Comparison of ENCODE assay signal across 8 cellular contexts in genomic region chr7:55774327-55775050, GRCh38.
DNase-seq lines count a peak whose midpoint lies in the region; ATAC-seq, FAIRE-seq and TF ChIP-seq lines count a peak whose summit lies in the region.

No MANE protein-coding gene starts in this region.

- DNase-seq in NCI-H510A (lab: John Stamatoyannopoulos, UW) = peak; percentile 74
- peak; percentile 48 for DNase-seq in ecto neural progenitor cell (ENCODE audit: low spot score)
- DNase-seq in pancreas = peak in 4 of 6 donors; percentile 23 to 53 (median 30)
- DNase-seq in left ventricle myocardium superior = no peak
- no peak for DNase-seq in NCI-H2227 (lab: John Stamatoyannopoulos, UW; ENCODE audit: unreplicated experiment)

- intact Hi-C loops in pancreas (cut with DNase I) = no loop called here
- intact Hi-C loops in left ventricle myocardium superior (cut with micrococcal nuclease) = no loop called here

- H3K27me3 ChIP-seq in pancreas = no peaks in the 10 kb centered on the region

- H3K4me3 ChIP-seq in HEK293 (ENCODE audit: low read depth, low read length) = no peak overlapping the region
- H3K4me3 ChIP-seq in pancreas = no peak overlapping the region

- FAIRE-seq in pancreas (lab: Jason Lieb, UNC) = no peak

- ATAC-seq in pancreas = peak; percentile 87 to 98 (median 96)
- ATAC-seq in left ventricle myocardium superior = no peak
- ATAC-seq in GM21447 (IDR thresholded peaks at IDR 0.05; ENCODE audit: unreplicated experiment) = no peak
- ATAC-seq in GM19035 (IDR thresholded peaks at IDR 0.05; ENCODE audit: unreplicated experiment) = no peak

- no peak for TF ChIP-seq CTCF in HEK293 (tag by site-specific recombination; IDR thresholded peaks at IDR 0.05)
- no peak for TF ChIP-seq CTCF in pancreas (IDR thresholded peaks at IDR 0.05)

- WGBS in pancreas, 2 donors = 16 to 27% methylated on average over 14 of the region's 14 CpGs

- POLR2A ChIA-PET in HEK293 (lab: Yijun Ruan, JAX) = no interaction called here

- H3K27ac ChIP-seq in HEK293 (ENCODE audit: extremely low read depth, low read depth, low read length) (no peak overlapping the region), pancreas (peak overlapping the region in 3 of 4 donors; percentile 45 to 68 (median 68))

- H3K36me3 ChIP-seq in HEK293 (ENCODE audit: control insufficient read depth in 2 of 2, insufficient read depth in 1 of 2, low read length in 2 of 2) = no peaks in the 10 kb centered on the region
- H3K36me3 ChIP-seq in pancreas = no peaks in the 10 kb centered on the region

- CTCF ChIA-PET in HEK293 (lab: Yijun Ruan, JAX) = no interaction called here

- H3K4me1 ChIP-seq in HEK293 (ENCODE audit: control insufficient read depth, insufficient read depth, low read length) (no peaks in the 10 kb centered on the region), pancreas (peaks cover 0 to 8% (median 0%) of the 10 kb centered on the region in 3 donors)

- H3K9me3 ChIP-seq in HEK293 (ENCODE audit: control insufficient read depth, insufficient read depth, low read depth, low read length) (no peaks in the 10 kb centered on the region), pancreas (no peaks in the 10 kb centered on the region)

TF ChIP-seq in HEK293, 187 proteins besides CTCF, POLR2A, EP300 and RAD21:
- no peak for TF ChIP-seq ZNF335 (tag by site-specific recombination; conservative IDR thresholded peaks at IDR 0.05)
- no peak for TF ChIP-seq ZNF140 (tag by site-specific recombination; IDR thresholded peaks at IDR 0.05)
- TF ChIP-seq ZIC2 (tag by site-specific recombination; IDR thresholded peaks at IDR 0.05) = peak; percentile 20; the same call in 1 of the 2 replicates
- TF ChIP-seq KLF8 (tag by site-specific recombination; IDR thresholded peaks at IDR 0.05) = no peak
- TF ChIP-seq ZNF221 (tag by site-specific recombination; IDR thresholded peaks at IDR 0.05; ENCODE audit: borderline replicate concordance) = no peak

Comparison
In these comparisons a context has a peak if more than half of its experiments do, and no peak if none do; other contexts are left out.
1. DNase-seq: peak in NCI-H510A (single experiment), ecto neural progenitor cell (single experiment) and pancreas (4 of 6); none in left ventricle myocardium superior (single experiment) and NCI-H2227 (single experiment).
2. ATAC-seq: peak in pancreas (4 of 4); none in left ventricle myocardium superior (single experiment), GM21447 (single experiment) and GM19035 (single experiment).